1 cellular context compared by ENCODE assay signal in the genomic region with DNA sequence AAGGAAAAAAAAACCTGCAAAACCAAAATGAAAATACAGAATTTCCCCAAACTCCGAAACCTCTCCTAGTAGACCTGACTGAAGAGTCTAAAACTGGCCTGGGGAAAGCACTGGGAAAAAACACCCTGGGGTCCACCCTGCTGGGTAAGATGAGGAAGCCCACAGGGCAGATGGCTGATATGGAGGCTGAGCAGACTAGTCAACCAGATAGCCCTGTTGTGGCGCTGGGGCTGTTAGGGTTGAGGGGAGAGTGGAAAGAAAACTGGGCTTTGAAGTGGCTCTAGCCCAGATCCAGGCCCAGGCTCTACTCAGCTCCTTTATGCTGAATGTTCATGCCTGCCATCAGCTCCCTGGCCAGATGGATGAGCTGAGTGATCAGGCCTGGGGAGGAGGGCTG.
TF ChIP-seq lines count a peak whose summit lies in the region.

No MANE protein-coding gene starts in this region.

TF ChIP-seq in GM23338, 12 proteins besides CTCF, POLR2A, EP300 and RAD21 (continued from another document):
- TF ChIP-seq ZNF462 (CRISPR knock-in tag; IDR thresholded peaks at IDR 0.05) (no peak), POLR2AphosphoS5 (IDR thresholded peaks at IDR 0.05; ENCODE audit: low read depth) (no peak), ZNF114 (CRISPR knock-in tag; IDR thresholded peaks at IDR 0.05) (no peak)
